ENCODE assay signal across 12 cellular contexts in the genomic region with DNA sequence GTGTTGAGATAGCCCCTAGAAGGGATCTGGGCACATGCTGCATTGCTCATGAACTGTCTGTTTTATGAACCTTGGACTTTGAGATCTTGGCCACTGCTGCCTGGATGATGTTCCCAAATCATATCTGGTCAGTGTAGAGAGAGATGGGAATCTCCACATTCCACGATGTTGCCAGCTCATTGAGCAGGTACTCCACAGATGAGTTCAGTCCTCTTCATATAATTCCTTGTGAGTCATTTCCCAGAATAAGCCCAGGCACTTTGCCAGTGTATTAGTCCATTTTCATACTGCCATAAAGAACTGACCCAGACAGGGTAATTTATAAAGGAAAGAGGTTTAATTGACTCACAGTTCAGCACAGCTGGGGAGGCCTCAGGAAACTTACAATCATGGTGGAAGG.
DNase-seq lines count a peak whose midpoint lies in the region; ATAC-seq, FAIRE-seq and TF ChIP-seq lines count a peak whose summit lies in the region.
"Had no signal": no experiment of that assay in that cellular context is flagged by ENCODE, and none has a peak within 500 bp of the region (broad histone marks: within the 10 kb centered on the region; RNA-seq: fewer than 3 reads in every experiment).

No MANE protein-coding gene starts in this region.

- peak overlapping the region; percentile 24 for H3K4me3 Mint-ChIP-seq in astrocyte (ENCODE audit: unreplicated experiment)
- no peak overlapping the region for H3K4me3 Mint-ChIP-seq in naive thymus-derived CD8-positive, alpha-beta T cell

- no peak for ATAC-seq in naive thymus-derived CD8-positive, alpha-beta T cell

- TF ChIP-seq CTCF in astrocyte (IDR thresholded peaks at IDR 0.05; ENCODE audit: insufficient read depth, low read depth, low read length) (no peak), ovary (IDR thresholded peaks at IDR 0.05) (no peak)

- no peaks in the 10 kb centered on the region for H4K20me1 ChIP-seq in astrocyte (ENCODE audit: insufficient read depth, low read length)

- FAIRE-seq in astrocyte (lab: Jason Lieb, UNC), result peak; percentile 96
- FAIRE-seq in GM12892 (lab: Jason Lieb, UNC), result no peak

- DNase-seq in ACHN (peak; percentile 66), HK-2 (ENCODE audit: unreplicated experiment) (peak; percentile 47), astrocyte (ENCODE audit: low read depth) (peak; percentile 93), glomerular visceral epithelial cell (ENCODE audit: extremely low spot score) (peak; percentile 96), GM12892 (ENCODE audit: insufficient read length) (no peak), ovary (no peak)
- no peak for DNase-seq in naive thymus-derived CD8-positive, alpha-beta T cell
- no peak for DNase-seq in activated CD8-positive, alpha-beta memory T cell treated with anti-CD3 and anti-CD28 coated beads, Interleukin-2, amount 50 U/mL, for 4 hours
- DNase-seq: hippocampal formation, NCI-H2081, Peyer's patch had no signal

- TF ChIP-seq POLR2A in GM12892 (IDR thresholded peaks at IDR 0.05; ENCODE audit: low read depth, low read length) (no peak), ovary (IDR thresholded peaks at IDR 0.05) (no peak)

- H3K4me2 ChIP-seq in astrocyte (ENCODE audit: low read length), result no peak overlapping the region

- H3K4me1 ChIP-seq in astrocyte (ENCODE audit: insufficient read depth, low read length), result peaks cover 5% of the 10 kb centered on the region
- H3K4me1 ChIP-seq in ovary (ENCODE audit: insufficient read depth), result no peaks in the 10 kb centered on the region
- H3K4me1 ChIP-seq: Peyer's patch had no signal

- H3K9me3 ChIP-seq in astrocyte (ENCODE audit: insufficient read depth, low read depth, low read length) (no peaks in the 10 kb centered on the region), ovary (no peaks in the 10 kb centered on the region)
- H3K9me3 ChIP-seq: Peyer's patch had no signal

- TF ChIP-seq EP300 in ovary (IDR thresholded peaks at IDR 0.05), result no peak

- no peaks in the 10 kb centered on the region for H3K36me3 ChIP-seq in astrocyte (ENCODE audit: insufficient read depth, low read length)
- H3K36me3 ChIP-seq in ovary, result no peaks in the 10 kb centered on the region
- H3K36me3 ChIP-seq: Peyer's patch had no signal

- no peak overlapping the region for H2AFZ ChIP-seq in astrocyte (ENCODE audit: low read depth, low read length)

- no peaks in the 10 kb centered on the region for H3K27me3 Mint-ChIP-seq in astrocyte (ENCODE audit: low read depth, unreplicated experiment)
- peaks cover 0 to 9% (median 4%) of the 10 kb centered on the region in 5 donors for H3K27me3 Mint-ChIP-seq in naive thymus-derived CD8-positive, alpha-beta T cell

- peaks cover 6% of the 10 kb centered on the region for H3K9me3 Mint-ChIP-seq in astrocyte (ENCODE audit: unreplicated experiment)
- H3K9me3 Mint-ChIP-seq in naive thymus-derived CD8-positive, alpha-beta T cell, result peaks cover 0 to 3% (median 0%) of the 10 kb centered on the region in 9 donors

- H3K4me3 ChIP-seq in astrocyte (ENCODE audit: insufficient read depth, low read depth, low read length) (no peak overlapping the region), ovary (no peak overlapping the region)
- H3K4me3 ChIP-seq: Peyer's patch had no signal

- peak overlapping the region; percentile 93 for H3K27ac Mint-ChIP-seq in astrocyte (ENCODE audit: unreplicated experiment)
- no peak overlapping the region for H3K27ac Mint-ChIP-seq in naive thymus-derived CD8-positive, alpha-beta T cell

- no peaks in the 10 kb centered on the region for H3K79me2 ChIP-seq in astrocyte (ENCODE audit: insufficient read depth, low read length)

- POLR2A ChIA-PET in naive thymus-derived CD8-positive, alpha-beta T cell (lab: Charles Lee), result no interaction called here

- H3K36me3 Mint-ChIP-seq in astrocyte (ENCODE audit: low read depth, unreplicated experiment), result no peaks in the 10 kb centered on the region
- no peaks in the 10 kb centered on the region for H3K36me3 Mint-ChIP-seq in naive thymus-derived CD8-positive, alpha-beta T cell

- H3K27ac ChIP-seq in astrocyte (ENCODE audit: low read depth, low read length) (peak overlapping the region; percentile 45), ovary (no peak overlapping the region)
- H3K27ac ChIP-seq: C4-2B, Peyer's patch had no signal

- 58 to 69% (median 61%) methylated on average over 1 of the region's 1 CpG for WGBS in ovary, 3 donors

- in situ Hi-C loops in ACHN (cut with HindIII; ENCODE audit: low pct_ligation_motif_present, low pct_unique_long_range_greater_than_20kb, low sequenced_read_pairs), result no loop called here

- no peak overlapping the region for H3K9ac ChIP-seq in astrocyte (ENCODE audit: low read length)

- intact Hi-C loops in ovary (cut with DNase I), result no loop called here

- H3K27me3 ChIP-seq in astrocyte (ENCODE audit: insufficient read depth, low read length) (no peaks in the 10 kb centered on the region), ovary (no peaks in the 10 kb centered on the region)
- H3K27me3 ChIP-seq: Peyer's patch had no signal

- H3K4me1 Mint-ChIP-seq in astrocyte (ENCODE audit: low read depth, unreplicated experiment), result peaks cover 8% of the 10 kb centered on the region
- no peaks in the 10 kb centered on the region for H3K4me1 Mint-ChIP-seq in naive thymus-derived CD8-positive, alpha-beta T cell

Comparison
In these comparisons a context has a peak if more than half of its experiments do, and no peak if none do; other contexts are left out.
1. DNase-seq: peak in ACHN (single experiment), HK-2 (single experiment), astrocyte (single experiment) and glomerular visceral epithelial cell (single experiment); none in naive thymus-derived CD8-positive, alpha-beta T cell (0 of 10), GM12892 (single experiment), activated CD8-positive, alpha-beta memory T cell treated with anti-CD3 and anti-CD28 coated beads, Interleukin-2, amount 50 U/mL, for 4 hours (single experiment) and ovary (0 of 5).